9 cellular contexts compared by ENCODE assay signal in genomic region chr14:105485720-105486332, GRCh38. TPM values are rescaled to one million over a fixed set of nuclear protein-coding genes. Genes with fewer than 3 reads are reported as not detected.
DNase-seq lines count a peak whose midpoint lies in the region; ATAC-seq and TF ChIP-seq lines count a peak whose summit lies in the region.
"Had no signal": no experiment of that assay in that cellular context is flagged by ENCODE, and none has a peak within 500 bp of the region (broad histone marks: within the 10 kb centered on the region; RNA-seq: fewer than 3 reads in every experiment).

No MANE protein-coding gene starts in this region.

- H3K36me3 Mint-ChIP-seq in activated CD8-positive, alpha-beta T cell treated with anti-CD3 and anti-CD28 coated beads, Interleukin-2, amount 10 ng/mL, durations not matched to agents 7 days and 5 days (ENCODE audit: low read depth) = peaks cover 13% of the 10 kb centered on the region

- ATAC-seq in activated CD8-positive, alpha-beta T cell treated with anti-CD3 and anti-CD28 coated beads, Interleukin-2, amount 10 ng/mL, durations not matched to agents 7 days and 5 days = no peak
- ATAC-seq in GM19397 (IDR thresholded peaks at IDR 0.05; ENCODE audit: unreplicated experiment) (no peak), GM21786 (IDR thresholded peaks at IDR 0.05; ENCODE audit: unreplicated experiment) (no peak)

- in situ Hi-C loops in G401 (cut with HindIII; ENCODE audit: low sequenced_read_pairs) = no loop called here

- H3K27me3 Mint-ChIP-seq in activated CD8-positive, alpha-beta T cell treated with anti-CD3 and anti-CD28 coated beads, Interleukin-2, amount 10 ng/mL, durations not matched to agents 7 days and 5 days (ENCODE audit: low read depth) = no peaks in the 10 kb centered on the region

- no peak overlapping the region for H3K4me3 ChIP-seq in NB4 (ENCODE audit: low read depth, low read length)

- peak overlapping the region; percentile 37 for H3K27ac Mint-ChIP-seq in activated CD8-positive, alpha-beta T cell treated with anti-CD3 and anti-CD28 coated beads, Interleukin-2, amount 10 ng/mL, durations not matched to agents 7 days and 5 days

- peak; percentile 75 for DNase-seq in NB4 (ENCODE audit: low read depth)
- peak; percentile 60 for DNase-seq in activated CD8-positive, alpha-beta T cell treated with anti-CD3 and anti-CD28 coated beads, Interleukin-2, amount 10 ng/mL, durations not matched to agents 7 days and 5 days
- peak; percentile 65 for DNase-seq in hepatic stellate cell (ENCODE audit: low spot score)
- DNase-seq in stimulated activated naive CD4-positive, alpha-beta T cell treated with Interleukin-2 at 50 U/mL for 16 hours (lab: John Stamatoyannopoulos, UW) = peak; percentile 44
- no peak for DNase-seq in G401 (ENCODE audit: low spot score)

- no peaks in the 10 kb centered on the region for H3K9me3 Mint-ChIP-seq in activated CD8-positive, alpha-beta T cell treated with anti-CD3 and anti-CD28 coated beads, Interleukin-2, amount 10 ng/mL, durations not matched to agents 7 days and 5 days (ENCODE audit: insufficient read depth)

- POLR2A ChIA-PET in activated CD8-positive, alpha-beta T cell treated with anti-CD3 and anti-CD28 coated beads, Interleukin-2, amount 10 ng/mL, durations not matched to agents 7 days and 5 days (lab: Charles Lee) = no interaction called here

- TF ChIP-seq POLR2A in NB4 (IDR thresholded peaks at IDR 0.05; ENCODE audit: extremely low read depth, insufficient read length) = no peak

- peak overlapping the region; percentile 33; the same call in 1 of the 2 replicates for H3K9ac ChIP-seq in ES-I3 (ENCODE audit: low read depth, low read length)

- peaks cover 13% of the 10 kb centered on the region for H3K4me1 ChIP-seq in ES-I3 (ENCODE audit: insufficient read depth, low read length)

- TF ChIP-seq CTCF in NB4 (IDR thresholded peaks at IDR 0.05; ENCODE audit: low read depth, low read length) = peak; percentile 46

- CTCF ChIA-PET in activated CD8-positive, alpha-beta T cell treated with anti-CD3 and anti-CD28 coated beads, Interleukin-2, amount 10 ng/mL, durations not matched to agents 7 days and 5 days (lab: Charles Lee) = interaction anchor here (1.5 kb wide), 1 partner anchor 115 kb away, joined by 5 read pairs; no protein-coding TSS in a partner anchor

- H3K4me1 Mint-ChIP-seq in activated CD8-positive, alpha-beta T cell treated with anti-CD3 and anti-CD28 coated beads, Interleukin-2, amount 10 ng/mL, durations not matched to agents 7 days and 5 days (ENCODE audit: low read depth) = peaks cover 50% of the 10 kb centered on the region

- H3K36me3 ChIP-seq in ES-I3 (ENCODE audit: insufficient read depth, low read length) = no peaks in the 10 kb centered on the region

- no peaks in the 10 kb centered on the region for H3K9me3 ChIP-seq in ES-I3 (ENCODE audit: control insufficient read depth, insufficient read depth, low read length)

- H3K4me3 Mint-ChIP-seq in activated CD8-positive, alpha-beta T cell treated with anti-CD3 and anti-CD28 coated beads, Interleukin-2, amount 10 ng/mL, durations not matched to agents 7 days and 5 days = peak overlapping the region; percentile 86

RNA-seq across cellular contexts. Expression of gene CRIP1, which starts 0.9 kb away (rescaled TPM):
- total RNA-seq in activated CD8-positive, alpha-beta T cell treated with anti-CD3 and anti-CD28 coated beads, Interleukin-2, amount 10 ng/mL, durations not matched to agents 7 days and 5 days = 100 to 1,000 TPM; 587 to 613 TPM
- 8.6 TPM in 1 of 2 replicates, not detected in the other for total RNA-seq in G401 (2014; rRNA removed; shearing (Covaris generic))
- total RNA-seq: M059J had no signal

RNA-seq across cellular contexts. Expression of gene TEDC1, which starts 5.2 kb away (rescaled TPM):
- 10 to 100 TPM; 56.5 to 61.8 TPM for total RNA-seq in activated CD8-positive, alpha-beta T cell treated with anti-CD3 and anti-CD28 coated beads, Interleukin-2, amount 10 ng/mL, durations not matched to agents 7 days and 5 days
- 67.1 and 89.1 TPM in 2 replicates for total RNA-seq in G401 (2014; rRNA removed; shearing (Covaris generic))

RNA-seq across cellular contexts. Expression of gene CRIP2, which starts 11.2 kb away (rescaled TPM):
- total RNA-seq in activated CD8-positive, alpha-beta T cell treated with anti-CD3 and anti-CD28 coated beads, Interleukin-2, amount 10 ng/mL, durations not matched to agents 7 days and 5 days = under 1 TPM; 0.21 to 0.31 TPM
- 184 and 209 TPM in 2 replicates for total RNA-seq in G401 (2014; rRNA removed; shearing (Covaris generic))

RNA-seq across cellular contexts. Expression of gene TMEM121, which starts 40.6 kb away (rescaled TPM):
- 1 to 10 TPM; 8.6 to 9.2 TPM for total RNA-seq in activated CD8-positive, alpha-beta T cell treated with anti-CD3 and anti-CD28 coated beads, Interleukin-2, amount 10 ng/mL, durations not matched to agents 7 days and 5 days
- total RNA-seq in G401 (2014; rRNA removed; shearing (Covaris generic)) = 23.8 and 39.1 TPM in 2 replicates

Comparison
In these comparisons a context has a peak if more than half of its experiments do, and no peak if none do; other contexts are left out.
1. RNA of gene CRIP1, which starts 0.9 kb away (total RNA-seq): 587 to 613 TPM in activated CD8-positive, alpha-beta T cell treated with anti-CD3 and anti-CD28 coated beads, Interleukin-2, amount 10 ng/mL, durations not matched to agents 7 days and 5 days; 8.6 TPM in G401; every median in the first group is over 10 times any median in the second.
2. RNA of gene CRIP2, which starts 11.2 kb away (total RNA-seq): 184 to 209 TPM in G401; 0.21 to 0.31 TPM in activated CD8-positive, alpha-beta T cell treated with anti-CD3 and anti-CD28 coated beads, Interleukin-2, amount 10 ng/mL, durations not matched to agents 7 days and 5 days; every median in the first group is over 100 times any median in the second.